ENCODE assay signal across 38 cellular contexts in genomic region chr13:45174478-45174877, GRCh38. TPM values are rescaled to one million over a fixed set of nuclear protein-coding genes. Genes with fewer than 3 reads are reported as not detected.
"Had no signal": no experiment of that assay in that cellular context is flagged by ENCODE, and none has a peak within 500 bp of the region (broad histone marks: within the 10 kb centered on the region; RNA-seq: fewer than 3 reads in every experiment).

No MANE protein-coding gene starts in this region.

- FAIRE-seq: astrocyte, bronchial epithelial cell had no signal

- H3K9me3 ChIP-seq: adrenal gland, ascending aorta, body of pancreas, breast epithelium had no signal

- H3K36me3 ChIP-seq: adrenal gland, brain microvascular endothelial cell, breast epithelium, cardiac muscle cell had no signal

- DNase-seq: activated effector memory CD4-positive, alpha-beta T cell treated with anti-CD3 and anti-CD28 coated beads, Interleukin-2, amount 50 U/mL, for 16 hours; activated effector memory CD4-positive, alpha-beta T cell treated with Interleukin-2 at 50 U/mL for 16 hours; activated gamma-delta T cell; activated gamma-delta T cell treated with Interleukin-2 at 50 U/mL for 16 hours; activated naive CD4-positive, alpha-beta T cell; activated naive CD4-positive, alpha-beta T cell treated with anti-CD3 and anti-CD28 coated beads for 36 hours; activated naive CD4-positive, alpha-beta T cell treated with anti-CD3 and anti-CD28 coated beads, Interleukin-2, amount 10 ng/mL, durations not matched to agents 7 days and 5 days; activated naive CD4-positive, alpha-beta T cell treated with anti-CD3 and anti-CD28 coated beads, Interleukin-2, amount 50 U/mL, for 16 hours; activated naive CD4-positive, alpha-beta T cell treated with Interleukin-2 at 50 U/mL for 16 hours; activated naive CD8-positive, alpha-beta T cell treated with anti-CD3 and anti-CD28 coated beads for 36 hours; activated naive CD8-positive, alpha-beta T cell treated with anti-CD3 and anti-CD28 coated beads, Interleukin-2, amount 10 ng/mL, durations not matched to agents 7 days and 5 days; activated naive CD8-positive, alpha-beta T cell treated with anti-CD3 and anti-CD28 coated beads, Interleukin-2, amount 50 U/mL, for 24 hours; activated T-cell treated with anti-CD3 and anti-CD28 coated beads, Interleukin-2, amount 50 U/mL, for 1 hour; activated T-cell treated with anti-CD3 and anti-CD28 coated beads, Interleukin-2, amount 50 U/mL, for 24 hours; activated T-cell treated with anti-CD3 and anti-CD28 coated beads, Interleukin-2, amount 50 U/mL, for 4 hours; activated T-cell treated with anti-CD3 and anti-CD28 coated beads, Interleukin-2, amount 50 U/mL, for 48 hours; activated T-cell treated with anti-CD3 and anti-CD28 coated beads, Interleukin-2, amount 50 U/mL, for 72 hours; adrenal gland; amniotic stem cell; amygdala; anterior cingulate cortex; aorta; body of pancreas; brain microvascular endothelial cell; caudate nucleus; central memory CD4-positive, alpha-beta T cell; cerebellar nuclear complex had no signal

- H3K4me1 ChIP-seq: adrenal gland, ascending aorta, body of pancreas, breast epithelium had no signal

- H3K4me3 ChIP-seq: adrenal gland, ascending aorta, body of pancreas, breast epithelium, cardiac muscle cell had no signal

- H3K27ac ChIP-seq: adrenal gland, ascending aorta, body of pancreas, brain microvascular endothelial cell, breast epithelium, cardiac muscle cell had no signal

RNA-seq across cellular contexts. Expression of gene KCTD4, which starts 26.4 kb away (rescaled TPM):
- total RNA-seq: activated naive CD4-positive, alpha-beta T cell treated with anti-CD3 and anti-CD28 coated beads for 36 hours; activated naive CD4-positive, alpha-beta T cell treated with anti-CD3 and anti-CD28 coated beads, Interleukin-2, amount 50 U/mL, for 72 hours; activated naive CD8-positive, alpha-beta T cell treated with anti-CD3 and anti-CD28 coated beads for 36 hours; activated naive CD8-positive, alpha-beta T cell treated with anti-CD3 and anti-CD28 coated beads, Interleukin-2, amount 10 ng/mL, durations not matched to agents 7 days and 5 days; activated T-cell treated with anti-CD3 and anti-CD28 coated beads, Interleukin-2, amount 50 U/mL, for 4 hours; activated T-cell treated with anti-CD3 and anti-CD28 coated beads, Interleukin-2, amount 50 U/mL, for 72 hours; activated T-helper 1 cell treated with anti-CD3 and anti-CD28 coated beads, Interleukin-12 subunit alpha, Interleukin-12 subunit beta, Interleukin-2, Interleukin-4 antibody, amounts not matched to agents 30 ng/mL and 10 ng/mL and 1 ng/mL, durations not matched to agents 14 hours and 24 hours and 36 hours; activated T-helper 17 cell treated with anti-CD3 and anti-CD28 coated beads, Interleukin-2, amount 50 U/mL, for 72 hours; activated T-helper 2 cell treated with anti-CD3 and anti-CD28 coated beads, Interferon-gamma antibody, Interleukin-2, Interleukin-4, amounts not matched to agents 10 μg/mL and 5 μg/mL and 100 μg/mL, durations not matched to agents 14 hours and 24 hours and 36 hours; adrenal gland; ascending aorta; body of pancreas; bronchial epithelial cell; cardiac muscle cell; cardiac septum; chondrocyte had no signal
- polyA plus RNA-seq: cardiac muscle cell had no signal
